Comparison of ENCODE assay signal across 1 cellular context in the genomic region with DNA sequence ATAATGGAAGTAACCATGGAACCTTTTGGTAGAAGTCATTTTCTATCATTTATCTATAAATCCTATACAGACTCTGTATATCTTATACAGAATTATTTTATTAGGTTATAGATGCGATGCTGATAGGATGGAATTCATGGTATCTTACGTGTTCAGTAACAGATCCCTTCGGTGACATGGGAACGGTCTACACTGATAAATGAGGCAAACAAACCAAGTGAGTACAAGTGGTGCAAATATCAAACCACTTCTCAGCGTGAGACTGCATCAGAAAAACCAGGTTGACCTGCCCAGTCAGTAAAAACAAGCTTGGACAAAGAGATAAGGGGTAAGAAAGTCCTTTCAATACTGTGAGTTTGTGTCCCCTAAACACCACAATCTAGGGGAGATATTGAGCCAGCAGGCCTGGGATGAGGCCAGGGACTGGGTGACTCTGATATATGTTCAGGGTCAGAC.
TF ChIP-seq lines count a peak whose summit lies in the region.

No MANE protein-coding gene starts in this region.

TF ChIP-seq in K562, 482 proteins besides CTCF, POLR2A, EP300 and RAD21 (continued from another document and continues in another):
- TF ChIP-seq, protein P1, sequence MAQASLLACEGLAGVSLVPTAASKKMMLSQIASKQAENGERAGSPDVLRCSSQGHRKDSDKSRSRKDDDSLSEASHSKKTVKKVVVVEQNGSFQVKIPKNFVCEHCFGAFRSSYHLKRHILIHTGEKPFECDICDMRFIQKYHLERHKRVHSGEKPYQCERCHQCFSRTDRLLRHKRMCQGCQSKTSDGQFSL (CRISPR knock-in tag; IDR thresholded peaks at IDR 0.05): no peak
- TF ChIP-seq, protein P1 (tag; IDR thresholded peaks at IDR 0.05): no peak
- TF ChIP-seq ZNF79 (CRISPR knock-in tag; IDR thresholded peaks at IDR 0.05; ENCODE audit: low read depth) (no peak), IRF2 (CRISPR knock-in tag; IDR thresholded peaks at IDR 0.05) (no peak), ADNP (tag; IDR thresholded peaks at IDR 0.05) (peak; percentile 64; the same call in 1 of the 2 replicates), MTA2 (IDR thresholded peaks at IDR 0.05; ENCODE audit: low read depth) (peak; percentile 89), FOXA3 (CRISPR knock-in tag; conservative IDR thresholded peaks at IDR 0.05 in 1 of 2, IDR thresholded peaks at IDR 0.05 in 1 of 2) (peak in 1 of 2 experiments; percentile 75; a peak in 1 of 4 replicates), KDM1A (IDR thresholded peaks at IDR 0.05) (peak; percentile 97), ZNF398 (CRISPR knock-in tag; IDR thresholded peaks at IDR 0.05) (no peak), CAMTA2 (CRISPR knock-in tag; conservative IDR thresholded peaks at IDR 0.05) (no peak), NCOA1 (IDR thresholded peaks at IDR 0.05; ENCODE audit: low read depth) (peak; percentile 65; the same call in 1 of the 2 replicates), NFIC (IDR thresholded peaks at IDR 0.05) (peak; percentile 93), NCOA2 (IDR thresholded peaks at IDR 0.05; ENCODE audit: partially characterized antibody in 2 of 2) (peak in 1 of 2 experiments; percentile 64), ZNF780A (CRISPR knock-in tag; IDR thresholded peaks at IDR 0.05) (no peak), ELF4 (CRISPR knock-in tag; IDR thresholded peaks at IDR 0.05) (no peak), GATAD2A (IDR thresholded peaks at IDR 0.05) (peak; percentile 72; the same call in 1 of the 2 replicates), RBM34 (IDR thresholded peaks at IDR 0.05; ENCODE audit: borderline replicate concordance, insufficient read depth, low read length) (no peak), ATF3 (IDR thresholded peaks at IDR 0.05) (no peak), ATF3 (CRISPR knock-in tag; conservative IDR thresholded peaks at IDR 0.05) (no peak), E2F1 (CRISPR knock-in tag; IDR thresholded peaks at IDR 0.05) (0 out of 2 replicates have a peak, but pooled peaks have one; percentile 31), KHSRP (IDR thresholded peaks at IDR 0.05) (peak; percentile 29; the same call in 1 of the 2 replicates), ZBTB11 (CRISPR knock-in tag; IDR thresholded peaks at IDR 0.05) (peak in 1 of 3 experiments; percentile 70; a peak in 1 of 6 replicates), CLOCK (CRISPR knock-in tag; IDR thresholded peaks at IDR 0.05; ENCODE audit: borderline replicate concordance) (no peak), ZFX (CRISPR knock-in tag; IDR thresholded peaks at IDR 0.05) (0 out of 2 replicates have a peak, but pooled peaks have one; percentile 5), TFE3 (CRISPR knock-in tag; IDR thresholded peaks at IDR 0.05) (no peak), NFE2 (IDR thresholded peaks at IDR 0.05; ENCODE audit: low read depth) (peak; percentile 56; the same call in 1 of the 2 replicates), JUND (IDR thresholded peaks at IDR 0.05; ENCODE audit: borderline replicate concordance, low read depth, low read length) (no peak), JUND (tag; IDR thresholded peaks at IDR 0.05; ENCODE audit: borderline replicate concordance, low read depth, low read length) (peak; percentile 51; the same call in 1 of the 3 replicates), HDAC1 (IDR thresholded peaks at IDR 0.05) (peak in 1 of 2 experiments; percentile 86; a peak in 3 of 4 replicates), TCF3 (CRISPR knock-in tag; IDR thresholded peaks at IDR 0.05) (peak; percentile 97), FOXM1 (IDR thresholded peaks at IDR 0.05; ENCODE audit: low read depth) (peak; percentile 83), FOXM1 (CRISPR knock-in tag; IDR thresholded peaks at IDR 0.05; ENCODE audit: low read depth) (no peak), MEIS2 (IDR thresholded peaks at IDR 0.05; ENCODE audit: partially characterized antibody) (peak; percentile 75), MYNN (IDR thresholded peaks at IDR 0.05) (0 out of 2 replicates have a peak, but pooled peaks have one; percentile 23), MYNN (CRISPR knock-in tag; IDR thresholded peaks at IDR 0.05) (no peak), BCOR (IDR thresholded peaks at IDR 0.05) (peak; percentile 76; the same call in 1 of the 2 replicates), RCOR1 (IDR thresholded peaks at IDR 0.05; ENCODE audit: borderline replicate concordance in 1 of 2, low read depth in 2 of 2, low read length in 2 of 2) (peak; percentile 84 to 86; a peak in 3 of 4 replicates), ZC3H11A (IDR thresholded peaks at IDR 0.05; ENCODE audit: low read depth, low read length) (0 out of 2 replicates have a peak, but pooled peaks have one; percentile 28)
- TF ChIP-seq, protein P2, sequence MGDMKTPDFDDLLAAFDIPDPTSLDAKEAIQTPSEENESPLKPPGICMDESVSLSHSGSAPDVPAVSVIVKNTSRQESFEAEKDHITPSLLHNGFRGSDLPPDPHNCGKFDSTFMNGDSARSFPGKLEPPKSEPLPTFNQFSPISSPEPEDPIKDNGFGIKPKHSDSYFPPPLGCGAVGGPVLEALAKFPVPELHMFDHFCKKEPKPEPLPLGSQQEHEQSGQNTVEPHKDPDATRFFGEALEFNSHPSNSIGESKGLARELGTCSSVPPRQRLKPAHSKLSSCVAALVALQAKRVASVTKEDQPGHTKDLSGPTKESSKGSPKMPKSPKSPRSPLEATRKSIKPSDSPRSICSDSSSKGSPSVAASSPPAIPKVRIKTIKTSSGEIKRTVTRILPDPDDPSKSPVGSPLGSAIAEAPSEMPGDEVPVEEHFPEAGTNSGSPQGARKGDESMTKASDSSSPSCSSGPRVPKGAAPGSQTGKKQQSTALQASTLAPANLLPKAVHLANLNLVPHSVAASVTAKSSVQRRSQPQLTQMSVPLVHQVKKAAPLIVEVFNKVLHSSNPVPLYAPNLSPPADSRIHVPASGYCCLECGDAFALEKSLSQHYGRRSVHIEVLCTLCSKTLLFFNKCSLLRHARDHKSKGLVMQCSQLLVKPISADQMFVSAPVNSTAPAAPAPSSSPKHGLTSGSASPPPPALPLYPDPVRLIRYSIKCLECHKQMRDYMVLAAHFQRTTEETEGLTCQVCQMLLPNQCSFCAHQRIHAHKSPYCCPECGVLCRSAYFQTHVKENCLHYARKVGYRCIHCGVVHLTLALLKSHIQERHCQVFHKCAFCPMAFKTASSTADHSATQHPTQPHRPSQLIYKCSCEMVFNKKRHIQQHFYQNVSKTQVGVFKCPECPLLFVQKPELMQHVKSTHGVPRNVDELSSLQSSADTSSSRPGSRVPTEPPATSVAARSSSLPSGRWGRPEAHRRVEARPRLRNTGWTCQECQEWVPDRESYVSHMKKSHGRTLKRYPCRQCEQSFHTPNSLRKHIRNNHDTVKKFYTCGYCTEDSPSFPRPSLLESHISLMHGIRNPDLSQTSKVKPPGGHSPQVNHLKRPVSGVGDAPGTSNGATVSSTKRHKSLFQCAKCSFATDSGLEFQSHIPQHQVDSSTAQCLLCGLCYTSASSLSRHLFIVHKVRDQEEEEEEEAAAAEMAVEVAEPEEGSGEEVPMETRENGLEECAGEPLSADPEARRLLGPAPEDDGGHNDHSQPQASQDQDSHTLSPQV (IDR thresholded peaks at IDR 0.05): 0 out of 2 replicates have a peak, but pooled peaks have one; percentile 5
- TF ChIP-seq, protein P3, sequence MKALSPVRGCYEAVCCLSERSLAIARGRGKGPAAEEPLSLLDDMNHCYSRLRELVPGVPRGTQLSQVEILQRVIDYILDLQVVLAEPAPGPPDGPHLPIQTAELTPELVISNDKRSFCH (CRISPR knock-in tag; IDR thresholded peaks at IDR 0.05): no peak
- TF ChIP-seq, protein P3 (tag; IDR thresholded peaks at IDR 0.05): peak; percentile 54
